9 cellular contexts compared by ENCODE assay signal in genomic region chr14:36420288-36420687, GRCh38.
"Had no signal": no experiment of that assay in that cellular context is flagged by ENCODE, and none has a peak within 500 bp of the region (broad histone marks: within the 10 kb centered on the region; RNA-seq: fewer than 3 reads in every experiment).

No MANE protein-coding gene starts in this region.

- H3K9me3 ChIP-seq: HAP-1 had no signal

- H3K36me3 ChIP-seq: HAP-1 had no signal

- ATAC-seq: HCT116, HepG2 had no signal

- H3K4me3 ChIP-seq: HAP-1 had no signal

- H3K4me1 ChIP-seq: HAP-1 had no signal

- H3K36me3 Mint-ChIP-seq: IgD-negative memory B cell had no signal

- H3K27ac Mint-ChIP-seq: HFFc6, IgD-negative memory B cell had no signal

- DNase-seq: GOT3, H7, HFFc6, KBM-7 had no signal

- H3K27ac ChIP-seq: HL-60 had no signal

- H3K4me3 Mint-ChIP-seq: HFFc6, IgD-negative memory B cell had no signal

- H3K4me1 Mint-ChIP-seq: IgD-negative memory B cell had no signal
